In the genomic region with DNA sequence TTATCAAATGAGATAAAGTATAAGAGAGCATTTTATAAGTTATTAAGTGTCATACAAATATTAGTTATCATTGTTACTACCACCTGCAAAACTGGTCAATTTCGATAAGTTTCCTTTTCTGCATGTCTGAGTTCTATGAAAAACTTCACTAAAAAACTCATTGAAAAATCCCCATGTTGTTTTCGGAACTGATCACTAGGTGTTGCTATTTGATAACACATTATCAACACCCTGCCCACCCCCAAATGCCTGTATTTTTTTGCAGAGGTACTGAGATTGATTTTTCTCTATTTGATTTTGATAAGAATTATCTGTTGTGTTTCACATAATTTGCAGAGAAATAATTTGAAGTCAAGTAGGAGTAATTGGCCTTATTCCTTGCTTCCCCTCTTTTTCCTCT, we compare ENCODE assay signal across 8 cellular contexts. TPM values are rescaled to one million over a fixed set of nuclear protein-coding genes. Genes with fewer than 3 reads are reported as not detected.
A peak's percentile ranks its signal among the peaks of the same experiment; 100 is the strongest.
DNase-seq lines count a peak whose midpoint lies in the region; ATAC-seq, FAIRE-seq and TF ChIP-seq lines count a peak whose summit lies in the region.

No MANE protein-coding gene starts in this region.

- no peak overlapping the region for H3K4me3 ChIP-seq in neural progenitor cell

- ATAC-seq in GM19467 (IDR thresholded peaks at IDR 0.05; ENCODE audit: unreplicated experiment): no peak
- no peak for ATAC-seq in HG02610 (IDR thresholded peaks at IDR 0.05; ENCODE audit: unreplicated experiment)
- no peak for ATAC-seq in HG03342 (IDR thresholded peaks at IDR 0.05; ENCODE audit: unreplicated experiment)

- DNase-seq in D721Med (ENCODE audit: insufficient read length, low spot score): peak; percentile 40
- DNase-seq in cerebellar cortex (ENCODE audit: low spot score): peak; percentile 17
- DNase-seq in neural progenitor cell (ENCODE audit: low spot score): peak; percentile 44
- no peak for DNase-seq in cerebellar nuclear complex (lab: John Stamatoyannopoulos, UW)

- H3K79me2 ChIP-seq in neural progenitor cell (ENCODE audit: low read depth): no peaks in the 10 kb centered on the region

- no peak overlapping the region for H3K27ac Mint-ChIP-seq in neural progenitor cell

- no peaks in the 10 kb centered on the region for H3K36me3 ChIP-seq in neural progenitor cell

- H3K27me3 Mint-ChIP-seq in neural progenitor cell (ENCODE audit: insufficient read depth, low read depth): no peaks in the 10 kb centered on the region

- H3K4me2 ChIP-seq in neural progenitor cell: no peak overlapping the region

- no peaks in the 10 kb centered on the region for H3K27me3 ChIP-seq in neural progenitor cell

- H3F3A ChIP-seq in neural progenitor cell (ENCODE audit: low read depth): no peaks in the 10 kb centered on the region

- TF ChIP-seq CTCF in D721Med (IDR thresholded peaks at IDR 0.05; ENCODE audit: insufficient read depth, missing control alignments) (peak; percentile 84), LNCAP (IDR thresholded peaks at IDR 0.05) (peak; percentile 80), neural progenitor cell (IDR thresholded peaks at IDR 0.05) (peak; percentile 87)

- no peaks in the 10 kb centered on the region for H3K9me3 ChIP-seq in neural progenitor cell (ENCODE audit: low read depth)

- H3K9me3 Mint-ChIP-seq in neural progenitor cell: no peaks in the 10 kb centered on the region

- no peak overlapping the region for H3K27ac ChIP-seq in neural progenitor cell

- H3K4me1 ChIP-seq in neural progenitor cell: no peaks in the 10 kb centered on the region

- H3K36me3 Mint-ChIP-seq in neural progenitor cell: no peaks in the 10 kb centered on the region

- no peak for FAIRE-seq in D721Med (lab: Jason Lieb, UNC)

- no peaks in the 10 kb centered on the region for H4K20me1 ChIP-seq in neural progenitor cell (ENCODE audit: low read depth)

- no peak overlapping the region for H2AFZ ChIP-seq in neural progenitor cell (replicated peaks)

- H3K4me3 Mint-ChIP-seq in neural progenitor cell: no peak overlapping the region

- H3K9ac ChIP-seq in neural progenitor cell: no peak overlapping the region

- no peaks in the 10 kb centered on the region for H3K4me1 Mint-ChIP-seq in neural progenitor cell

RNA-seq across cellular contexts. Expression of gene DISP1, which starts 22.1 kb away (rescaled TPM):
- 6.5 and 9.2 TPM in 2 replicates for total RNA-seq in neural progenitor cell (ENCODE audit: low replicate concordance)

RNA-seq across cellular contexts. Expression of gene FAM177B, which starts 55.7 kb away (rescaled TPM):
- not detected in 2 replicates for total RNA-seq in neural progenitor cell (ENCODE audit: low replicate concordance)

Comparison
In these comparisons a context has a peak if more than half of its experiments do, and no peak if none do; other contexts are left out.
1. DNase-seq: peak in D721Med (single experiment), cerebellar cortex (single experiment) and neural progenitor cell (single experiment); none in cerebellar nuclear complex (0 of 2).
2. Peak in every context shown above with its lines, with median percentiles within 50 percentile points of each other: CTCF ChIP-seq.